8 cellular contexts compared by ENCODE assay signal in the genomic region with DNA sequence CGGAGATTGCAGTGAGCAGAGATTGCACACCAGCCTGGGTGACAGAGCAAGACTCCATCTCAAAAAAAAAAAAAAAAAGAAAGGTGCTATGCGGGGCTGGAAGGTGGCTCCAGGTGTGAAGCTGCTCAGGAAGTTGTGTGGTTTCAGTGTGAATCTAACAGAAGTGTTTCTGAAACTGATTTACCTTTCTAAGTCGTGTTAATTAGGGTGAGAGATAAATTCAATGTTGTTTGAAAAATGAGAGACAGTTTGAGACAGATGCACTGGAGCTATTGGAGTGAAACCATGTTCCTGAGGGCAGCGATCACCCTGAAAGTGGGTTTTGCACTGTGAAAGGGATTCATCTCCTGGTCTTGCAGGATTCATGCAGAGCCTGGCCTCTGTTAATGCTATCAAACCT. TPM values are rescaled to one million over a fixed set of nuclear protein-coding genes. Genes with fewer than 3 reads are reported as not detected.
DNase-seq lines count a peak whose midpoint lies in the region; ATAC-seq and TF ChIP-seq lines count a peak whose summit lies in the region.
"Not testable (repeated sequence)": the region's sequence is repeated elsewhere in the genome, so short reads cannot be mapped to it uniquely, and the experiment has no call there.

No MANE protein-coding gene starts in this region.

- H3K27me3 Mint-ChIP-seq in CD8-positive, alpha-beta memory T cell = not testable (repeated sequence)

- CTCF ChIA-PET in CD8-positive, alpha-beta memory T cell (lab: Charles Lee) = not testable (repeated sequence)

- not testable (repeated sequence) for H3K9me3 ChIP-seq in CD8-positive, alpha-beta memory T cell (ENCODE audit: low read length); spleen

- H3K4me1 ChIP-seq in CD8-positive, alpha-beta memory T cell (ENCODE audit: insufficient read depth, low read length) = not testable (repeated sequence)
- H3K4me1 ChIP-seq in spleen = peaks cover 0 to 31% (median 12%) of the 10 kb centered on the region in 6 donors

- POLR2A ChIA-PET in CD8-positive, alpha-beta memory T cell (lab: Charles Lee) = not testable (repeated sequence)

- not testable (repeated sequence) for H3K9me3 Mint-ChIP-seq in CD8-positive, alpha-beta memory T cell

- H3K36me3 ChIP-seq in CD8-positive, alpha-beta memory T cell (ENCODE audit: insufficient read depth, low read length) = not testable (repeated sequence)
- H3K36me3 ChIP-seq in spleen = peaks cover 0 to 13% (median 11%) of the 10 kb centered on the region in 6 donors

- intact Hi-C loops in spleen (cut with DNase I; ENCODE audit: low total_unique reads) = not testable (repeated sequence)

- peak overlapping the region; percentile 2 to 90 (median 48) for H3K27ac Mint-ChIP-seq in CD8-positive, alpha-beta memory T cell

- TF ChIP-seq CTCF in spleen (IDR thresholded peaks at IDR 0.05 in 8 of 11, conservative IDR thresholded peaks at IDR 0.05 in 3 of 11) = not testable (repeated sequence)

- not testable (repeated sequence) for H3K4me3 ChIP-seq in CD8-positive, alpha-beta memory T cell (ENCODE audit: low read length)
- H3K4me3 ChIP-seq in spleen = peak overlapping the region in 1 of 8 donors; percentile 17

- ATAC-seq in GM18867 (IDR thresholded peaks at IDR 0.05; ENCODE audit: unreplicated experiment) = peak; percentile 43
- ATAC-seq in GM21360 (IDR thresholded peaks at IDR 0.05; ENCODE audit: unreplicated experiment) = peak; percentile 23
- ATAC-seq in HG02610 (IDR thresholded peaks at IDR 0.05; ENCODE audit: unreplicated experiment) = peak; percentile 21
- ATAC-seq in HG03108 (IDR thresholded peaks at IDR 0.05; ENCODE audit: unreplicated experiment) = peak; percentile 31

- 50 to 71% (median 54%) methylated on average over 4 of the region's 4 CpGs for WGBS in spleen, 5 donors

- H3K27ac ChIP-seq in CD8-positive, alpha-beta memory T cell (ENCODE audit: low read depth, low read length) = not testable (repeated sequence)
- peak overlapping the region in 5 of 8 donors; percentile 56 to 75 (median 61) for H3K27ac ChIP-seq in spleen

- not testable (repeated sequence) for H3K27me3 ChIP-seq in CD8-positive, alpha-beta memory T cell (ENCODE audit: insufficient read depth, low read length, poor library complexity, severe bottlenecking); spleen (replicated peaks in 1 of 7)

- DNase-seq in CD8-positive, alpha-beta memory T cell = peak in 2 of 5 donors; percentile 2 to 57
- DNase-seq in NAMALWA (ENCODE audit: low spot score) (peak; percentile 42), activated gamma-delta T cell treated with Interleukin-2 at 50 U/mL for 16 hours (peak; percentile 24)
- DNase-seq in spleen = not testable (repeated sequence)

- H3K4me1 Mint-ChIP-seq in CD8-positive, alpha-beta memory T cell = peaks cover 13 to 17% (median 15%) of the 10 kb centered on the region in 3 donors

- H3K4me3 Mint-ChIP-seq in CD8-positive, alpha-beta memory T cell = peak overlapping the region; percentile 2 to 60 (median 56)

- TF ChIP-seq POLR2A in spleen (IDR thresholded peaks at IDR 0.05) = not testable (repeated sequence)

- peaks cover 0 to 11% (median 5%) of the 10 kb centered on the region in 3 donors for H3K36me3 Mint-ChIP-seq in CD8-positive, alpha-beta memory T cell

RNA-seq across cellular contexts. Expression of a gene that starts 25.0 kb away (rescaled TPM):
- 10 to 100 TPM; 41.9 to 43.4 TPM for total RNA-seq in CD8-positive, alpha-beta memory T cell
- polyA plus RNA-seq in CD8-positive, alpha-beta memory T cell = 13.3 TPM
- 10 to 100 TPM; 44.1 to 76.3 (median 57.2) TPM for total RNA-seq in spleen
- 10 to 100 TPM; 11.3 to 14.7 (median 12.0) TPM for polyA plus RNA-seq in spleen

RNA-seq across cellular contexts. Expression of a gene that starts 30.0 kb away (rescaled TPM):
- total RNA-seq in CD8-positive, alpha-beta memory T cell = 10 to 100 TPM; 35.2 to 36.5 TPM
- 21.4 TPM for polyA plus RNA-seq in CD8-positive, alpha-beta memory T cell
- total RNA-seq in spleen = 10 to 100 TPM; 12.0 to 16.1 (median 13.1) TPM
- polyA plus RNA-seq in spleen = 1 to 10 TPM; 3.8 to 8.1 (median 7.5) TPM
